Comparison of ENCODE assay signal across 8 cellular contexts in the genomic region with DNA sequence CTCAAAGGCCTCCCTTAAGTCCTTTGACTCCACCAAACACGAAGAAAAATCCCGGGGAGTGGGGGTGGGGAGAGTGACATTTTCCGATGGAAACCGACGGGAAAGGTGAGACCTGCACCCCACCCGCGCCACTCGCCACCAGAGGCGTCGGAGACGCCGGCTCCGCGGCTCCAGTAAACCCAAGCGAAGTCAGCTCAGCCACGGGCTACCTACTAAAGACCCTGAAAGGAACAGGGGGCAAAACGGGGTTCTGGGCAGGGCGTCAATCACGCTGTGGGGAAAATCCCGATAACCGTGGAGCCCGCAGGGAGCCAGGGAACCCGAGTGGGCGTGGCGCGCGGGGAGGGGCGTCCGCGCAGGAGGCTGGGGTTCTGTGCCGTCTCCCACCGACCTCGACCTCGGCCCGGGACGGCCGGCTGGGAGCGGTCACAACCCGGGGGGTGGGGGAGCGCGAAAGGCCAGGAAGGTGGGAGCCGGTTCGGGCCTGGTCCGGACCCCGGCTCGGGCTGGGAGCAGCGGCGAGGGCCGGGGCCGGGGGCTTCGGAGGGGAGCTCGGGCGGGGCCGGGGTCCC. TPM values are rescaled to one million over a fixed set of nuclear protein-coding genes. Genes with fewer than 3 reads are reported as not detected.
DNase-seq lines count a peak whose midpoint lies in the region; ATAC-seq and TF ChIP-seq lines count a peak whose summit lies in the region.

No MANE protein-coding gene starts in this region.

- ATAC-seq in HG02623 (IDR thresholded peaks at IDR 0.05; ENCODE audit: unreplicated experiment): peak; percentile 24

- H3K9ac ChIP-seq in skeletal muscle tissue (ENCODE audit: low read depth in 1 of 3, low read length in 3 of 3): peak overlapping the region; percentile 88 to 95 (median 94)

- H3K27me3 ChIP-seq in right atrium auricular region (no peaks in the 10 kb centered on the region), skeletal muscle tissue (ENCODE audit: control insufficient read depth in 3 of 3, insufficient read depth in 3 of 3, low read length in 3 of 3) (no peaks in the 10 kb centered on the region)

- H3K4me3 ChIP-seq in right atrium auricular region (peak overlapping the region; percentile 99 to 100), skeletal muscle tissue (ENCODE audit: low read length in 3 of 3) (peak overlapping the region; percentile 85 to 95 (median 91))

- H3K9me3 ChIP-seq in right atrium auricular region (no peaks in the 10 kb centered on the region), skeletal muscle tissue (ENCODE audit: control insufficient read depth in 3 of 3, low read length in 3 of 3) (no peaks in the 10 kb centered on the region)

- peak; percentile 25; the same call in 1 of the 2 replicates for TF ChIP-seq CTCF in GM12874 (IDR thresholded peaks at IDR 0.05; ENCODE audit: insufficient read depth, low read depth, low read length)
- TF ChIP-seq CTCF in right atrium auricular region (IDR thresholded peaks at IDR 0.05): peak in 1 of 2 donors; percentile 8

- DNase-seq in activated naive CD4-positive, alpha-beta T cell treated with anti-CD3 and anti-CD28 coated beads, Interleukin-2, amount 50 U/mL, for 16 hours: peak; percentile 52
- DNase-seq in right atrium auricular region (ENCODE audit: low spot score) (no peak), Ammon's horn (ENCODE audit: low spot score) (no peak), cortex of kidney (lab: John Stamatoyannopoulos, UW) (no peak)

- H3K4me1 ChIP-seq in right atrium auricular region (peaks cover 0 to 21% of the 10 kb centered on the region in 2 donors), skeletal muscle tissue (ENCODE audit: control insufficient read depth in 3 of 3, insufficient read depth in 3 of 3, low read length in 3 of 3) (peaks cover 16 to 24% (median 17%) of the 10 kb centered on the region in 3 donors)

- H3K36me3 ChIP-seq in right atrium auricular region (peaks cover 17% of the 10 kb centered on the region), skeletal muscle tissue (ENCODE audit: control insufficient read depth in 3 of 3, insufficient read depth in 3 of 3, low read length in 3 of 3) (peaks cover 5 to 16% (median 15%) of the 10 kb centered on the region in 3 donors)

- H3K27ac ChIP-seq in right atrium auricular region: peak overlapping the region; percentile 99 to 100
- peak overlapping the region; percentile 93 for H3K27ac ChIP-seq in skeletal muscle tissue (ENCODE audit: low read depth, low read length)

TF ChIP-seq in PFSK-1, 5 proteins besides CTCF, POLR2A, EP300 and RAD21:
- TF ChIP-seq REST (IDR thresholded peaks at IDR 0.05; ENCODE audit: insufficient read depth in 1 of 2, low read depth in 2 of 2, low read length in 2 of 2) (no peak), SIN3A (IDR thresholded peaks at IDR 0.05; ENCODE audit: borderline replicate concordance, insufficient read depth, low read length) (peak; percentile 82; the same call in 1 of the 2 replicates)

RNA-seq across cellular contexts. Expression of gene WDR45B, which starts 0.6 kb away (rescaled TPM):
- 140 TPM for polyA plus RNA-seq in PFSK-1 (2012; ENCODE audit: insufficient read length, low read depth)
- 10 to 100 TPM; 41.2 to 46.4 TPM for total RNA-seq in right atrium auricular region
- 40.7 TPM for total RNA-seq in skeletal muscle tissue

RNA-seq across cellular contexts. Expression of gene RAB40B, which starts 50.8 kb away (rescaled TPM):
- 9.3 TPM for polyA plus RNA-seq in PFSK-1 (2012; ENCODE audit: insufficient read length, low read depth)
- total RNA-seq in right atrium auricular region: 10 to 100 TPM; 10.2 to 20.8 TPM
- 12.0 TPM for total RNA-seq in skeletal muscle tissue
